ENCODE assay signal across 26 cellular contexts in genomic region chr18:76791642-76792041, GRCh38.
"Had no signal": no experiment of that assay in that cellular context is flagged by ENCODE, and none has a peak within 500 bp of the region (broad histone marks: within the 10 kb centered on the region; RNA-seq: fewer than 3 reads in every experiment).

No MANE protein-coding gene starts in this region.

- DNase-seq: cortex of kidney; dorsolateral prefrontal cortex; effector CD8-positive, alpha-beta T cell; foreskin melanocyte; heart left ventricle; hippocampal formation; left colon; left ventricle myocardium superior; mesenchymal stem cell; midbrain; naive B cell; occipital lobe; spleen; stimulated activated CD4-positive, alpha-beta T cell treated with anti-CD3 and anti-CD28 coated beads, Interleukin-15, amount 100 ng/mL, for 24 hours; stimulated activated CD4-positive, alpha-beta T cell treated with anti-CD3 and anti-CD28 coated beads, Interleukin-1b, Interleukin-23, amount 100 ng/mL, for 48 hours; stimulated activated CD4-positive, alpha-beta T cell treated with anti-CD3 and anti-CD28 coated beads, Interleukin-4, amount 100 ng/mL, for 24 hours; testis; upper lobe of right lung had no signal

- H3K79me2 ChIP-seq: parathyroid adenoma had no signal

- H2AFZ ChIP-seq: parathyroid adenoma had no signal

- H3K4me3 ChIP-seq: dorsolateral prefrontal cortex, heart left ventricle, lung, spleen, testis, tibial nerve, upper lobe of right lung, vagina had no signal

- H3K27ac Mint-ChIP-seq: nephron; stimulated activated memory B cell treated with anti-CD40 and anti-IgM and Interleukin-4, amounts not matched to agents 10 μg/mL and 1 μg/mL and 100 μg/mL, for 72 hours; stimulated activated naive CD8-positive, alpha-beta T cell treated with anti-CD3 and anti-CD28 coated beads, Interleukin-15, Interleukin-2, amounts not matched to agents 100 ng/mL and 50 ng/mL, for 24 hours had no signal

- H3K4me3 Mint-ChIP-seq: nephron; stimulated activated memory B cell treated with anti-CD40 and anti-IgM and Interleukin-4, amounts not matched to agents 10 μg/mL and 1 μg/mL and 100 μg/mL, for 72 hours; stimulated activated naive CD8-positive, alpha-beta T cell treated with anti-CD3 and anti-CD28 coated beads, Interleukin-15, Interleukin-2, amounts not matched to agents 100 ng/mL and 50 ng/mL, for 24 hours had no signal

- H3K36me3 ChIP-seq: heart left ventricle, spleen, tibial nerve, upper lobe of right lung, vagina had no signal

- H3K27ac ChIP-seq: dorsolateral prefrontal cortex, heart left ventricle, parathyroid adenoma, spleen, testis, tibial nerve, upper lobe of right lung, vagina had no signal

- H3K9me3 ChIP-seq: testis, upper lobe of right lung had no signal

- H3K9ac ChIP-seq: parathyroid adenoma had no signal

- H3K4me1 ChIP-seq: heart left ventricle, parathyroid adenoma, spleen, tibial nerve, upper lobe of right lung, vagina had no signal

- ATAC-seq: heart left ventricle; left colon; left ventricle myocardium superior; sciatic nerve; stimulated activated memory B cell treated with anti-CD40 and anti-IgM and Interleukin-4, amounts not matched to agents 10 μg/mL and 1 μg/mL and 100 μg/mL, for 72 hours; upper lobe of right lung had no signal

- H3K4me1 Mint-ChIP-seq: nephron had no signal

- H3K27me3 ChIP-seq: dorsolateral prefrontal cortex, testis, tibial nerve, upper lobe of right lung, vagina had no signal
